ENCODE assay signal across 22 cellular contexts in the genomic region with DNA sequence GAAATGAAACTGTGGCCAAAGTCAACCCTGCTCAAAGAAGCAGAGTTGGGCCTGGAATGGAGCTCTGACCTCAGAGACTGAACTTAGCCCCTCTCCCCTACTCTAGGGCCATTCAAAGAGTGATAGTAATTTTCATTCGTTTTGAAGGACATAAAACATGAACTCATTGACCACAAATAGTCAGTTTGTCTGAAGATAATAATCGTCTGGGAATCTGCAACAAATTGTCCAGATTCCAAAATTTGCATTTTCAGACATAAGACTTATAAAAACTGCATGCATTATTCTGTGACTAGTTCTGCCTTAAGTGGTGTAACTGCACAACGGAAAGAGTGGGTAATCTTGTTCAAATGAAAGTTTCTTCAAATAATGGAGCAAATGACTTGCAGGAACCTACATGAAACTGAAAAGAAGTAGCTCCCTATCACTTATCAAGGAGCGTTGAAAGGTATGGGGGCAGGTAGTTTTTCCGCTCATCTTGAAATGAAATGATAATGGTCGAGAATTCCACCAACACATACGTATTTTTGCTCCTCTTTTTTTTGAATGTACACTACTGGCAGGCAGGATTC. TPM values are rescaled to one million over a fixed set of nuclear protein-coding genes. Genes with fewer than 3 reads are reported as not detected.
"Had no signal": no experiment of that assay in that cellular context is flagged by ENCODE, and none has a peak within 500 bp of the region (broad histone marks: within the 10 kb centered on the region; RNA-seq: fewer than 3 reads in every experiment).

No MANE protein-coding gene starts in this region.

- H3K9me3 ChIP-seq: ascending aorta, left lung, vagina had no signal

- H3K36me3 ChIP-seq: ascending aorta, cardiac muscle cell, left lung, vagina had no signal

- H3K27ac Mint-ChIP-seq: activated naive CD4-positive, alpha-beta T cell treated with anti-CD3 and anti-CD28 coated beads for 36 hours; effector memory CD8-positive, alpha-beta T cell had no signal

- H3K27me3 ChIP-seq: ascending aorta, cardiac muscle cell, foreskin keratinocyte, left lung, vagina had no signal

- ATAC-seq: activated T-cell treated with anti-CD3 and anti-CD28 coated beads, Interleukin-2, amount 50 U/mL, for 4 hours; effector memory CD8-positive, alpha-beta T cell; foreskin keratinocyte; left lung had no signal

- DNase-seq: activated CD4-positive, alpha-beta T cell treated with anti-CD3 and anti-CD28 coated beads, Interleukin-2, amount 50 U/mL, for 1 hour; activated CD4-positive, CD25-positive, alpha-beta regulatory T cell treated with anti-CD3 and anti-CD28 coated beads, Interleukin-2, amount 50 U/mL, for 72 hours; activated CD8-positive, alpha-beta memory T cell treated with anti-CD3 and anti-CD28 coated beads, Interleukin-2, amount 50 U/mL, for 4 hours; activated naive CD4-positive, alpha-beta T cell treated with anti-CD3 and anti-CD28 coated beads for 36 hours; activated T-cell treated with anti-CD3 and anti-CD28 coated beads, Interleukin-2, amount 50 U/mL, for 4 hours; effector memory CD8-positive, alpha-beta T cell; foreskin keratinocyte; hypothalamus; kidney; left lung; midbrain; nucleus accumbens; posterior cingulate gyrus; stimulated activated CD4-positive, alpha-beta T cell treated with anti-CD3 and anti-CD28 coated beads, Interleukin-1b, Interleukin-23, amount 100 ng/mL, for 48 hours; stimulated activated CD8-positive, alpha-beta memory T cell treated with anti-CD3 and anti-CD28 coated beads, Interleukin-4, amount 100 ng/mL, for 48 hours; stimulated activated naive CD4-positive, alpha-beta T cell; T-helper 2 cell had no signal

- H3K4me3 Mint-ChIP-seq: activated naive CD4-positive, alpha-beta T cell treated with anti-CD3 and anti-CD28 coated beads for 36 hours; activated T-cell treated with anti-CD3 and anti-CD28 coated beads, Interleukin-2, amount 50 U/mL, for 4 hours; effector memory CD8-positive, alpha-beta T cell; nephron had no signal

- H3K4me1 ChIP-seq: ascending aorta, foreskin keratinocyte, left lung, vagina had no signal

- H3K4me3 ChIP-seq: ascending aorta, cardiac muscle cell, left lung, vagina had no signal

- H3K9me3 Mint-ChIP-seq: activated naive CD4-positive, alpha-beta T cell treated with anti-CD3 and anti-CD28 coated beads for 36 hours; activated T-cell treated with anti-CD3 and anti-CD28 coated beads, Interleukin-2, amount 50 U/mL, for 4 hours; effector memory CD8-positive, alpha-beta T cell; nephron had no signal

- H3K27ac ChIP-seq: ascending aorta, cardiac muscle cell, foreskin keratinocyte, vagina, VCaP had no signal

RNA-seq across cellular contexts. Expression of gene CSNK1A1L, which starts 8.4 kb away (rescaled TPM):
- polyA plus RNA-seq: cardiac muscle cell, foreskin keratinocyte had no signal
